ENCODE assay signal across 8 cellular contexts in genomic region chr15:75367913-75368688, GRCh38. TPM values are rescaled to one million over a fixed set of nuclear protein-coding genes. Genes with fewer than 3 reads are reported as not detected.
DNase-seq lines count a peak whose midpoint lies in the region; ATAC-seq and TF ChIP-seq lines count a peak whose summit lies in the region.

Gene MAN2C1 (minus strand): TSS chr15:75368607. CDS start chr15:75368583, 24 bp downstream.

- peaks cover 26% of the 10 kb centered on the region for H3K4me1 Mint-ChIP-seq in activated naive CD8-positive, alpha-beta T cell (ENCODE audit: low read depth)

- peak within 1 kb of the TSS; percentile 73 for H2AFZ ChIP-seq in osteoblast (ENCODE audit: low read length)

- no peaks in the 10 kb centered on the region for H3K9me3 Mint-ChIP-seq in activated naive CD8-positive, alpha-beta T cell (ENCODE audit: low read depth)

- ATAC-seq in HG02642 (IDR thresholded peaks at IDR 0.05; ENCODE audit: poor library complexity, unreplicated experiment) (peak; percentile 90), thoracic aorta (ENCODE audit: insufficient number of reproducible peaks, low FRiP score, low read depth) (peak; percentile 73)

- DNase-seq in GM12865 (ENCODE audit: low read depth) = peak; percentile 99
- DNase-seq in NCI-H1105 (lab: John Stamatoyannopoulos, UW) = peak; percentile 89
- peak; percentile 95 for DNase-seq in SKM-1 treated with dmso at 0.1 percent for 144 hours (lab: John Stamatoyannopoulos, UW; ENCODE audit: unreplicated experiment)
- peak; percentile 99 for DNase-seq in glomerular visceral epithelial cell (ENCODE audit: extremely low spot score)
- DNase-seq in osteoblast (ENCODE audit: insufficient read length, low spot score, missing footprints) = peak; percentile 97
- peak; percentile 85 for DNase-seq in thoracic aorta (ENCODE audit: low spot score)

- no peaks in the 10 kb centered on the region for H3K9me3 ChIP-seq in osteoblast (ENCODE audit: low read depth, low read length)
- H3K9me3 ChIP-seq in thoracic aorta = no peaks in the 10 kb centered on the region

- no peaks in the 10 kb centered on the region for H3K27me3 ChIP-seq in osteoblast (ENCODE audit: insufficient read depth, low read length)
- H3K27me3 ChIP-seq in thoracic aorta (replicated peaks; ENCODE audit: insufficient read depth) = no peaks in the 10 kb centered on the region

- H3K4me3 ChIP-seq in GM12865 (ENCODE audit: low read depth, low read length) (peak within 1 kb of the TSS; percentile 78), osteoblast (ENCODE audit: insufficient read depth, low read length) (peak within 1 kb of the TSS; percentile 88), thoracic aorta (peak within 1 kb of the TSS; percentile 94)

- H3K27ac Mint-ChIP-seq in activated naive CD8-positive, alpha-beta T cell = peak within 1 kb of the TSS; percentile 94

- peak within 1 kb of the TSS; percentile 92 for H3K4me3 Mint-ChIP-seq in activated naive CD8-positive, alpha-beta T cell

- peaks cover 12% of the 10 kb centered on the region for H4K20me1 ChIP-seq in osteoblast (ENCODE audit: insufficient read depth, low read length)

- H3K36me3 ChIP-seq in osteoblast (ENCODE audit: insufficient read depth, low read length) (peaks cover 58% of the 10 kb centered on the region), thoracic aorta (peaks cover 44% of the 10 kb centered on the region)

- H3K4me2 ChIP-seq in osteoblast (ENCODE audit: insufficient read depth, low read length) = peak within 1 kb of the TSS; percentile 89

- H3K27ac ChIP-seq in osteoblast (ENCODE audit: low read depth, low read length) (peak within 1 kb of the TSS; percentile 62), thoracic aorta (peak within 1 kb of the TSS; percentile 97 to 98)

- no peaks in the 10 kb centered on the region for H3K36me3 Mint-ChIP-seq in activated naive CD8-positive, alpha-beta T cell

- H3K79me2 ChIP-seq in osteoblast (ENCODE audit: insufficient read depth, low read length) = peaks cover 15% of the 10 kb centered on the region

- H3K27me3 Mint-ChIP-seq in activated naive CD8-positive, alpha-beta T cell = no peaks in the 10 kb centered on the region

- H3K4me1 ChIP-seq in osteoblast (ENCODE audit: insufficient read depth, low read length) (peaks cover 21% of the 10 kb centered on the region), thoracic aorta (ENCODE audit: control insufficient read depth in 1 of 2, low read depth in 2 of 2) (peaks cover 6 to 16% of the 10 kb centered on the region in 2 donors)

- TF ChIP-seq CTCF in GM12865 (IDR thresholded peaks at IDR 0.05; ENCODE audit: insufficient read depth, low read depth, low read length, missing control alignments) (peak; percentile 86), osteoblast (IDR thresholded peaks at IDR 0.05; ENCODE audit: extremely low read depth, low read depth, low read length) (peak; percentile 73), thoracic aorta (IDR thresholded peaks at IDR 0.05) (peak; percentile 67)

RNA-seq across cellular contexts. Expression of gene MAN2C1, which starts in this region (rescaled TPM):
- 123 and 142 TPM in 2 replicates for total RNA-seq in osteoblast
- total RNA-seq in thoracic aorta = 100 to 1,000 TPM; 394 to 471 TPM

Comparison
In these comparisons a context has a peak if more than half of its experiments do, and no peak if none do; other contexts are left out.
1. Peak in every context shown above with its lines: DNase-seq, ATAC-seq, H3K4me3 ChIP-seq and H3K27ac ChIP-seq.